In genomic region chr17:77253611-77254051, GRCh38 we compare ENCODE assay signal across 13 cellular contexts.
DNase-seq lines count a peak whose midpoint lies in the region; ATAC-seq, FAIRE-seq and TF ChIP-seq lines count a peak whose summit lies in the region.
"Had no signal": no experiment of that assay in that cellular context is flagged by ENCODE, and none has a peak within 500 bp of the region (broad histone marks: within the 10 kb centered on the region; RNA-seq: fewer than 3 reads in every experiment).

No MANE protein-coding gene starts in this region.

- ATAC-seq in GM23338 = peak; percentile 22; the same call in 2 of the 3 replicates
- no peak for ATAC-seq in GM21528 (IDR thresholded peaks at IDR 0.05; ENCODE audit: low FRiP score, unreplicated experiment)
- no peak for ATAC-seq in GM19035 (IDR thresholded peaks at IDR 0.05; ENCODE audit: unreplicated experiment)
- ATAC-seq: natural killer cell had no signal

- no peaks in the 10 kb centered on the region for H3F3A ChIP-seq in GM23338 (replicated peaks; ENCODE audit: low read depth)

- H3K9ac ChIP-seq in keratinocyte (ENCODE audit: control insufficient read depth, extremely low read depth, insufficient read depth, low read length) = no peak overlapping the region

- H3K9me3 ChIP-seq in keratinocyte (ENCODE audit: control insufficient read depth, low read depth, low read length) = no peaks in the 10 kb centered on the region
- H3K9me3 ChIP-seq: stomach had no signal

- peaks cover 15% of the 10 kb centered on the region for H3K27me3 Mint-ChIP-seq in GM23338 (ENCODE audit: insufficient read depth, low read depth, poor library complexity)

- H3K9me2 ChIP-seq in GM23338 (ENCODE audit: insufficient read depth) = no peaks in the 10 kb centered on the region

- H3K4me3 ChIP-seq in GM23338 = no peak overlapping the region
- H3K4me3 ChIP-seq in keratinocyte (ENCODE audit: control insufficient read depth in 2 of 3, extremely low read depth in 1 of 3, insufficient read depth in 2 of 3, low read depth in 1 of 3, low read length in 3 of 3) = no peak overlapping the region
- H3K4me3 ChIP-seq: stomach had no signal

- H3K4me2 ChIP-seq in GM23338 (no peak overlapping the region), keratinocyte (ENCODE audit: control insufficient read depth, extremely low read depth, insufficient read depth, low read depth, low read length) (no peak overlapping the region)

- peak; percentile 5 for FAIRE-seq in keratinocyte (lab: Jason Lieb, UNC)

- no peaks in the 10 kb centered on the region for H3K9me3 Mint-ChIP-seq in GM23338
- H3K9me3 Mint-ChIP-seq: activated naive CD4-positive, alpha-beta T cell treated with anti-CD3 and anti-CD28 coated beads, Interleukin-2, amount 10 ng/mL, durations not matched to agents 7 days and 5 days; natural killer cell had no signal

- H3K4me3 Mint-ChIP-seq in GM23338 = no peak overlapping the region
- H3K4me3 Mint-ChIP-seq: activated naive CD4-positive, alpha-beta T cell treated with anti-CD3 and anti-CD28 coated beads, Interleukin-2, amount 10 ng/mL, durations not matched to agents 7 days and 5 days; natural killer cell had no signal

- no peak overlapping the region for H3K27ac ChIP-seq in GM23338 (ENCODE audit: low read depth)
- H3K27ac ChIP-seq in keratinocyte (ENCODE audit: control insufficient read depth, insufficient read depth, low read length) = peak overlapping the region; percentile 93
- H3K27ac ChIP-seq: stomach had no signal

- dilution Hi-C loops in keratinocyte (cut with MboI; ENCODE audit: extremely low pct_ligation_motif_present, low sequenced_read_pairs) = no loop called here

- no peaks in the 10 kb centered on the region for H3K36me3 ChIP-seq in GM23338 (ENCODE audit: insufficient read depth)
- no peaks in the 10 kb centered on the region for H3K36me3 ChIP-seq in keratinocyte (ENCODE audit: control insufficient read depth in 2 of 2, extremely low read depth in 1 of 2, insufficient read depth in 2 of 2, low read length in 2 of 2)
- H3K36me3 ChIP-seq: stomach had no signal

- H3K4me1 Mint-ChIP-seq in GM23338 = peaks cover 11% of the 10 kb centered on the region
- H3K4me1 Mint-ChIP-seq: activated naive CD4-positive, alpha-beta T cell treated with anti-CD3 and anti-CD28 coated beads, Interleukin-2, amount 10 ng/mL, durations not matched to agents 7 days and 5 days had no signal

- H4K20me1 ChIP-seq in GM23338 (replicated peaks; ENCODE audit: insufficient read depth) = no peaks in the 10 kb centered on the region; the same call in 1 of the 2 replicates
- H4K20me1 ChIP-seq in keratinocyte (ENCODE audit: control insufficient read depth, extremely low read depth, insufficient read depth, low read length) = no peaks in the 10 kb centered on the region

- no peaks in the 10 kb centered on the region for H3K27me3 ChIP-seq in GM23338 (ENCODE audit: insufficient read depth)
- H3K27me3 ChIP-seq in keratinocyte (ENCODE audit: control insufficient read depth, extremely low read depth, insufficient read depth, low read length) = no peaks in the 10 kb centered on the region

- H3K36me3 Mint-ChIP-seq in GM23338 (ENCODE audit: low read depth) = no peaks in the 10 kb centered on the region
- H3K36me3 Mint-ChIP-seq: activated naive CD4-positive, alpha-beta T cell treated with anti-CD3 and anti-CD28 coated beads, Interleukin-2, amount 10 ng/mL, durations not matched to agents 7 days and 5 days; natural killer cell had no signal

- TF ChIP-seq CTCF in GM23338 (conservative IDR thresholded peaks at IDR 0.05; ENCODE audit: low read depth in 2 of 2) = no peak
- TF ChIP-seq CTCF in keratinocyte (optimal IDR thresholded peaks at IDR 0.05 in 1 of 3, IDR thresholded peaks at IDR 0.05 in 1 of 3, conservative IDR thresholded peaks at IDR 0.05 in 1 of 3; ENCODE audit: extremely low read depth in 1 of 3, insufficient read depth in 2 of 3, low read length in 3 of 3) = no peak

- H3K4me1 ChIP-seq in GM23338 (ENCODE audit: insufficient read depth) (no peaks in the 10 kb centered on the region), keratinocyte (ENCODE audit: control insufficient read depth, extremely low read depth, insufficient read depth, low read length) (peaks cover 34% of the 10 kb centered on the region)

- no peaks in the 10 kb centered on the region for H3K79me2 ChIP-seq in GM23338 (replicated peaks; ENCODE audit: insufficient read depth)
- no peaks in the 10 kb centered on the region for H3K79me2 ChIP-seq in keratinocyte (ENCODE audit: control insufficient read depth, insufficient read depth, low read length)

- H2AFZ ChIP-seq in GM23338 = no peak overlapping the region
- H2AFZ ChIP-seq in keratinocyte (ENCODE audit: control insufficient read depth, low read length) = peak overlapping the region; percentile 5

- no peaks in the 10 kb centered on the region for H3K9me1 ChIP-seq in keratinocyte (ENCODE audit: control insufficient read depth, extremely low read depth, insufficient read depth, low read length)

- no peak overlapping the region for H3K27ac Mint-ChIP-seq in GM23338
- H3K27ac Mint-ChIP-seq: activated naive CD4-positive, alpha-beta T cell treated with anti-CD3 and anti-CD28 coated beads, Interleukin-2, amount 10 ng/mL, durations not matched to agents 7 days and 5 days; natural killer cell had no signal

- peak; percentile 60 for DNase-seq in A172 (ENCODE audit: low spot score)
- peak; percentile 35 for DNase-seq in GM23338 (ENCODE audit: low spot score)
- DNase-seq in amniotic epithelial cell (ENCODE audit: low read depth) = peak; percentile 94
- no peak for DNase-seq in keratinocyte (ENCODE audit: low read depth, low spot score)
- DNase-seq in Ammon's horn (ENCODE audit: low spot score) = no peak
- DNase-seq in NCI-H2081 (lab: John Stamatoyannopoulos, UW) = no peak
- DNase-seq: activated CD4-positive, alpha-beta T cell treated with anti-CD3 and anti-CD28 coated beads for 4 hours; activated naive CD4-positive, alpha-beta T cell treated with anti-CD3 and anti-CD28 coated beads, Interleukin-2, amount 10 ng/mL, durations not matched to agents 7 days and 5 days; natural killer cell; NCI-H2171; stomach had no signal

TF ChIP-seq in GM23338, 12 proteins besides CTCF, POLR2A, EP300 and RAD21 (continues in another document):
- TF ChIP-seq EZH2 (IDR thresholded peaks at IDR 0.05; ENCODE audit: low read depth, unreplicated experiment) = no peak
- TF ChIP-seq ZNF114 (CRISPR knock-in tag; IDR thresholded peaks at IDR 0.05) = no peak
- TF ChIP-seq REST (IDR thresholded peaks at IDR 0.05; ENCODE audit: unreplicated experiment) = no peak
- TF ChIP-seq ETS1 (IDR thresholded peaks at IDR 0.05) = no peak
- no peak for TF ChIP-seq ZNF331 (CRISPR knock-in tag; IDR thresholded peaks at IDR 0.05; ENCODE audit: low read depth)

Comparison
In these comparisons a context has a peak if more than half of its experiments do, and no peak if none do; other contexts are left out.
1. DNase-seq: peak in A172 (single experiment), GM23338 (single experiment) and amniotic epithelial cell (single experiment); none in keratinocyte (single experiment), Ammon's horn (single experiment) and NCI-H2081 (0 of 2).